26 cellular contexts compared by ENCODE assay signal in the genomic region with DNA sequence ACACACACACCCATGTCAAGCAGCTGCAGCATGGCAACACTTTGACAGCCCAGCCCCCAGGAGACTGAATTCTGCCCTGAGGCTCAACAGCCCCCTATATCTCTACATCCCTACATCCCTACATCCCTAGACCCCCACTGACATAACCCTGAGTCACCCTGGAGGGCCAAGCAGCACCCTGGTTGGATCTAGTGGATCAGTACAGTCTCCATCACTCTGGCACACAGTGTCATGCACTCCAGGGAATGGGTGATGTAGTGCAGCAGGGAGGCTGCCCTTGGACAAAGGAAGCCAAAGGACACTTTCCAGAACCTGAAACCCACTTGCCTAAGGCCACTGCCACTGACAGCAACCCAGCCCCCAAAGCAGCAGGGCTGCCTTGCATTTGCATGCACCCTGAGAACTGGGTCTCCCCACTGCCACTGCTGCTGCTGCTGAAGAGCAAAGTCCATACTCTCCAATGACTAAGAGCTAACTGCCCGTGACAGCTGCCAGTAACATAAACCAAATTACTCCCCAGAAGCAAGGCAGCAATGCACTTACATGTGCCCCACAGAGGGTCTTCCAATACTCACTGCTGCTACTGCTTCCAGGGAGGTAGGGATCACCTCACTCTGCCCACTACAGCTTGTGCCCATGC.
"Had no signal": no experiment of that assay in that cellular context is flagged by ENCODE, and none has a peak within 500 bp of the region (broad histone marks: within the 10 kb centered on the region; RNA-seq: fewer than 3 reads in every experiment).

No MANE protein-coding gene starts in this region.

- H3K4me1 ChIP-seq: breast epithelium, esophagus muscularis mucosa, foreskin keratinocyte, heart right ventricle, pancreas had no signal

- H3K36me3 ChIP-seq: breast epithelium, esophagus muscularis mucosa, heart right ventricle, pancreas, thoracic aorta had no signal

- H3K9me3 ChIP-seq: breast epithelium, esophagus muscularis mucosa, heart right ventricle, pancreas, thoracic aorta had no signal

- H3K4me3 ChIP-seq: breast epithelium, esophagus muscularis mucosa, heart right ventricle, pancreas, thoracic aorta had no signal

- DNase-seq: activated CD4-positive, alpha-beta T cell treated with anti-CD3 and anti-CD28 coated beads for 4 hours; activated CD4-positive, alpha-beta T cell treated with anti-CD3 and anti-CD28 coated beads, Interleukin-2, amount 50 U/mL, for 48 hours; activated CD8-positive, alpha-beta memory T cell treated with anti-CD3 and anti-CD28 coated beads for 24 hours; activated effector memory CD4-positive, alpha-beta T cell treated with anti-CD3 and anti-CD28 coated beads, Interleukin-2, amount 50 U/mL, for 16 hours; activated naive CD4-positive, alpha-beta T cell treated with anti-CD3 and anti-CD28 coated beads for 36 hours; activated naive CD8-positive, alpha-beta T cell treated with anti-CD3 and anti-CD28 coated beads, Interleukin-2, amount 10 ng/mL, durations not matched to agents 7 days and 5 days; amniotic stem cell; central memory CD4-positive, alpha-beta T cell; endodermal cell; foreskin keratinocyte; heart right ventricle; left ventricle myocardium superior; mammary epithelial cell; naive B cell; nephron progenitor cell; pancreas; right cardiac atrium; stimulated activated CD4-positive, alpha-beta T cell treated with anti-CD3 and anti-CD28 coated beads, Interleukin-4, amount 100 ng/mL, for 24 hours; SW 1271; T-helper 9 cell had no signal

- ATAC-seq: foreskin keratinocyte; left ventricle myocardium superior; pancreas; stimulated activated effector memory CD8-positive, alpha-beta T cell treated with anti-CD3 and anti-CD28 coated beads, Interleukin-12 subunit alpha, Interleukin-12 subunit beta, amount 100 ng/mL, for 72 hours had no signal

- H3K27me3 ChIP-seq: breast epithelium, esophagus muscularis mucosa, foreskin keratinocyte, heart right ventricle, pancreas had no signal

- FAIRE-seq: pancreas, TTC549 had no signal

- H3K27ac ChIP-seq: breast epithelium, esophagus muscularis mucosa, foreskin keratinocyte, heart right ventricle, pancreas, thoracic aorta, VCaP had no signal
